ENCODE assay signal across 30 cellular contexts in genomic region chr19:14162871-14163297, GRCh38.
"Had no signal": no experiment of that assay in that cellular context is flagged by ENCODE, and none has a peak within 500 bp of the region (broad histone marks: within the 10 kb centered on the region; RNA-seq: fewer than 3 reads in every experiment).

No MANE protein-coding gene starts in this region.

- ATAC-seq: activated CD4-positive, alpha-beta T cell treated with anti-CD3 and anti-CD28 coated beads for 36 hours; activated CD4-positive, CD25-positive, alpha-beta regulatory T cell treated with anti-CD3 and anti-CD28 coated beads, Interleukin-2, amount 50 U/mL, for 24 hours; activated CD8-positive, alpha-beta T cell treated with anti-CD3 and anti-CD28 coated beads, Interleukin-2, amount 10 ng/mL, durations not matched to agents 7 days and 5 days; Right ventricle myocardium inferior had no signal

- H3K4me3 ChIP-seq: PC-9 had no signal

- H3K27ac Mint-ChIP-seq: activated CD4-positive, alpha-beta T cell treated with anti-CD3 and anti-CD28 coated beads for 36 hours; activated CD4-positive, alpha-beta T cell treated with anti-CD3 and anti-CD28 coated beads, Interleukin-2, amount 10 ng/mL, durations not matched to agents 7 days and 5 days; activated CD8-positive, alpha-beta T cell treated with anti-CD3 and anti-CD28 coated beads, Interleukin-2, amount 10 ng/mL, durations not matched to agents 7 days and 5 days; activated naive CD4-positive, alpha-beta T cell treated with anti-CD3 and anti-CD28 coated beads, Interleukin-2, amount 50 U/mL, for 24 hours; activated T-cell treated with anti-CD3 and anti-CD28 coated beads, Interleukin-2, amount 50 U/mL, for 24 hours; activated T-helper 2 cell treated with anti-CD3 and anti-CD28 coated beads, Interferon-gamma antibody, Interleukin-2, Interleukin-4, amounts not matched to agents 10 μg/mL and 5 μg/mL and 100 μg/mL, durations not matched to agents 14 hours and 24 hours and 36 hours; T-helper 1 cell treated with Interleukin-12 subunit alpha and Interleukin-12 subunit beta and Interleukin-4 antibody, amounts not matched to agents 30 μg/mL and 1 μg/mL, for 36 hours; T-helper 2 cell treated with Interferon-gamma antibody and Interleukin-4, amounts not matched to agents 5 μg/mL and 100 μg/mL, for 36 hours had no signal

- H3K27ac ChIP-seq: PC-9, RWPE1 had no signal

- H2AFZ ChIP-seq: PC-9 had no signal

- H3K9me3 Mint-ChIP-seq: activated CD4-positive, alpha-beta T cell treated with anti-CD3 and anti-CD28 coated beads, Interleukin-2, amount 10 ng/mL, durations not matched to agents 7 days and 5 days; activated naive CD4-positive, alpha-beta T cell treated with anti-CD3 and anti-CD28 coated beads, Interleukin-2, amount 50 U/mL, for 24 hours; activated T-cell treated with anti-CD3 and anti-CD28 coated beads, Interleukin-2, amount 50 U/mL, for 24 hours; activated T-helper 2 cell treated with anti-CD3 and anti-CD28 coated beads, Interferon-gamma antibody, Interleukin-2, Interleukin-4, amounts not matched to agents 10 μg/mL and 5 μg/mL and 100 μg/mL, durations not matched to agents 14 hours and 24 hours and 36 hours; brain; T-helper 1 cell treated with Interleukin-12 subunit alpha and Interleukin-12 subunit beta and Interleukin-4 antibody, amounts not matched to agents 30 μg/mL and 1 μg/mL, for 36 hours; T-helper 2 cell treated with Interferon-gamma antibody and Interleukin-4, amounts not matched to agents 5 μg/mL and 100 μg/mL, for 36 hours had no signal

- DNase-seq: activated CD4-positive, alpha-beta T cell treated with anti-CD3 and anti-CD28 coated beads for 36 hours; activated CD4-positive, alpha-beta T cell treated with anti-CD3 and anti-CD28 coated beads, Interleukin-2, amount 10 ng/mL, durations not matched to agents 7 days and 5 days; activated CD4-positive, alpha-beta T cell treated with anti-CD3 and anti-CD28 coated beads, Interleukin-2, amount 50 U/mL, for 48 hours; activated CD8-positive, alpha-beta T cell treated with anti-CD3 and anti-CD28 coated beads, Interleukin-2, amount 10 ng/mL, durations not matched to agents 7 days and 5 days; activated gamma-delta T cell; activated naive CD4-positive, alpha-beta T cell treated with Interleukin-2 at 50 U/mL for 16 hours; activated T-cell treated with anti-CD3 and anti-CD28 coated beads, Interleukin-2, amount 50 U/mL, for 24 hours; anterior cingulate cortex; Kasumi-1; MM.1S; MV-4-11; NCI-H1092; NCI-H1436 treated with DMSO at 0.1 percent for 48 hours; NCI-H1694 treated with DMSO at 0.1 percent for 48 hours; NCI-H2029; NCI-H345; NCI-H524 treated with DMSO at 0.1 percent for 48 hours; NK-92 treated with Interleukin-12 subunit alpha and Interleukin-12 subunit beta, amount 100 ng/mL, for 24 hours; PC-9; SIG-M5 had no signal

- FAIRE-seq: RCC 7860, TTC549 had no signal

- H3K4me2 ChIP-seq: PC-9 had no signal

- H3K4me3 Mint-ChIP-seq: activated CD4-positive, alpha-beta T cell treated with anti-CD3 and anti-CD28 coated beads for 36 hours; activated CD4-positive, alpha-beta T cell treated with anti-CD3 and anti-CD28 coated beads, Interleukin-2, amount 10 ng/mL, durations not matched to agents 7 days and 5 days; activated CD8-positive, alpha-beta T cell treated with anti-CD3 and anti-CD28 coated beads, Interleukin-2, amount 10 ng/mL, durations not matched to agents 7 days and 5 days; activated naive CD4-positive, alpha-beta T cell treated with anti-CD3 and anti-CD28 coated beads, Interleukin-2, amount 50 U/mL, for 24 hours; activated T-cell treated with anti-CD3 and anti-CD28 coated beads, Interleukin-2, amount 50 U/mL, for 24 hours; brain; T-helper 1 cell treated with Interleukin-12 subunit alpha and Interleukin-12 subunit beta and Interleukin-4 antibody, amounts not matched to agents 30 μg/mL and 1 μg/mL, for 36 hours; T-helper 2 cell treated with Interferon-gamma antibody and Interleukin-4, amounts not matched to agents 5 μg/mL and 100 μg/mL, for 36 hours had no signal

- H3K36me3 Mint-ChIP-seq: activated naive CD4-positive, alpha-beta T cell treated with anti-CD3 and anti-CD28 coated beads, Interleukin-2, amount 50 U/mL, for 24 hours had no signal

- H3K27me3 Mint-ChIP-seq: activated CD4-positive, alpha-beta T cell treated with anti-CD3 and anti-CD28 coated beads for 36 hours; activated CD4-positive, alpha-beta T cell treated with anti-CD3 and anti-CD28 coated beads, Interleukin-2, amount 10 ng/mL, durations not matched to agents 7 days and 5 days; activated naive CD4-positive, alpha-beta T cell treated with anti-CD3 and anti-CD28 coated beads, Interleukin-2, amount 50 U/mL, for 24 hours; activated T-cell treated with anti-CD3 and anti-CD28 coated beads, Interleukin-2, amount 50 U/mL, for 24 hours had no signal
